Comparison of ENCODE assay signal across 13 cellular contexts in genomic region chr3:38151667-38152265, GRCh38. TPM values are rescaled to one million over a fixed set of nuclear protein-coding genes. Genes with fewer than 3 reads are reported as not detected.
DNase-seq lines count a peak whose midpoint lies in the region; ATAC-seq lines count a peak whose summit lies in the region.
"Had no signal": no experiment of that assay in that cellular context is flagged by ENCODE, and none has a peak within 500 bp of the region (broad histone marks: within the 10 kb centered on the region; RNA-seq: fewer than 3 reads in every experiment).

No MANE protein-coding gene starts in this region.

- peak; percentile 60 for DNase-seq in NOMO-1 treated with DMSO at 0.1 percent for 48 hours (lab: John Stamatoyannopoulos, UW; ENCODE audit: unreplicated experiment)
- peak; percentile 55 for DNase-seq in central memory CD4-positive, alpha-beta T cell
- peak; percentile 68 for DNase-seq in pons (ENCODE audit: low spot score)
- DNase-seq in iPS-NIHi7 (ENCODE audit: extremely low spot score), result no peak
- no peak for DNase-seq in NCI-H1092 (lab: John Stamatoyannopoulos, UW)
- no peak for DNase-seq in left ventricle myocardium superior
- no peak for DNase-seq in NCI-H510A treated with DMSO at 0.1 percent for 48 hours (lab: John Stamatoyannopoulos, UW)
- DNase-seq: activated T-cell treated with anti-CD3 and anti-CD28 coated beads, Interleukin-2, amount 50 U/mL, for 48 hours; effector CD8-positive, alpha-beta T cell; MM.1S; stimulated activated naive CD4-positive, alpha-beta T cell had no signal

- intact Hi-C loops in left ventricle myocardium superior (cut with micrococcal nuclease), result no loop called here

- ATAC-seq in GM19351 (IDR thresholded peaks at IDR 0.05; ENCODE audit: unreplicated experiment) (peak; percentile 68), left ventricle myocardium superior (no peak)
- ATAC-seq: Right ventricle myocardium inferior had no signal

RNA-seq across cellular contexts. Expression of gene MYD88, which starts 13.3 kb away (rescaled TPM):
- 7.5 TPM for total RNA-seq in left ventricle myocardium superior

RNA-seq across cellular contexts. Expression of gene OXSR1, which starts 13.6 kb away (rescaled TPM):
- total RNA-seq in left ventricle myocardium superior, result 22.4 TPM

RNA-seq across cellular contexts. Expression of gene ACAA1, which starts 14.8 kb away (rescaled TPM):
- total RNA-seq in left ventricle myocardium superior, result 107 TPM

Comparison
In these comparisons a context has a peak if more than half of its experiments do, and no peak if none do; other contexts are left out.
1. DNase-seq: peak in NOMO-1 treated with DMSO at 0.1 percent for 48 hours (single experiment), central memory CD4-positive, alpha-beta T cell (single experiment) and pons (single experiment); none in iPS-NIHi7 (single experiment), NCI-H1092 (single experiment), left ventricle myocardium superior (single experiment) and NCI-H510A treated with DMSO at 0.1 percent for 48 hours (single experiment).